Comparison of ENCODE assay signal across 13 cellular contexts in the genomic region with DNA sequence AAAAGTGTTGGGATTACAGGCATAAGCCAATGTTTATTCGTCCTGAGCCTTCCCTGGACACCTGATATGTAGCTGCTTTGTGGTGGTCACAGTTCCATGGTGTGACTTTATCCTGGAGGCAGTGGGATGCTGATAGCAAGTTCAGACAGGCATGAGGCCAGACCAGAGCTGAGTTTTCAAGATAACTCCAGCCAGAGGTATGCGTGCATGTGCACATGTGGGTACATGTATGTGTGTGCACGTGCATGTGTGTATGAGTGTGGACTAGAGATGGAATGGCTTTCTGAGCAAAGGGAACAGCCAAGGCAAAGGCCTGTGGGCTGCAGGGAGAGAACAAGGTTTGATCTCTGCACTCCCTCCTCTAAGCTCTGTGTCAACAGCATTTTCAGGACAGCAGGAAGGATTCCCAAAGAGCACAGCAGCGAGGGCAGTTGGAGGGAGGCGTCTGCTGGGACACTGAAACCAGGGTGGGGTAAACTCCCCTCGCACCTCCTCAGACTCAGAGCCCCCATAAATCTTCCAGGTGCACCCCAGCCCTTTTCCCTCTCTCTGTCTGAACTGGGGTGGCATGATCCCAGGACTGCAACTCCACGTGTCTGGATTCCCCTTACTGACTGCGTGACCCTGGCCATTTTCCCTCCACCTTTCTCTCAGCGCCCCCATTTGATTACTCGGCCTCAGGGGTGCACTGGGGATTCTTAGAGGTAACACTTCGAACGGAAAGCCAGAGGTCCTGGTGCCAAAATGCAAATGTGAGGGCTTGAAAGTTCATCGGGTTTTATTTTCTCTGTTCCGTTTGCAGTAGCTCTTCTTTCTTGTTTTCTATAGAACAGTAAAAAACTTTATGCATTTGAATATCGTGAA. TPM values are rescaled to one million over a fixed set of nuclear protein-coding genes. Genes with fewer than 3 reads are reported as not detected.
DNase-seq lines count a peak whose midpoint lies in the region; ATAC-seq, FAIRE-seq and TF ChIP-seq lines count a peak whose summit lies in the region.
"Had no signal": no experiment of that assay in that cellular context is flagged by ENCODE, and none has a peak within 500 bp of the region (broad histone marks: within the 10 kb centered on the region; RNA-seq: fewer than 3 reads in every experiment).

No MANE protein-coding gene starts in this region.

- H3K4me3 ChIP-seq in CD8-positive, alpha-beta T cell (ENCODE audit: low read depth, low read length), result no peak overlapping the region
- H3K4me3 ChIP-seq: cardiac muscle cell had no signal

- no peak for TF ChIP-seq POLR2A in GM12892 (IDR thresholded peaks at IDR 0.05; ENCODE audit: low read depth, low read length)

- POLR2A ChIA-PET in CD8-positive, alpha-beta T cell (lab: Charles Lee), result interaction anchor here (0.9 to 3.3 kb wide), 8 partner anchors 11 to 73 kb away, joined by 3 to 24 read pairs (median 4); a partner anchor contains a TSS

- peaks cover 65% of the 10 kb centered on the region for H3K36me3 Mint-ChIP-seq in CD8-positive, alpha-beta T cell
- peaks cover 31% of the 10 kb centered on the region for H3K36me3 Mint-ChIP-seq in activated T-cell treated with anti-CD3 and anti-CD28 coated beads, Interleukin-2, amount 50 U/mL, for 4 hours (ENCODE audit: insufficient read depth)
- no peaks in the 10 kb centered on the region for H3K36me3 Mint-ChIP-seq in naive B cell

- peak overlapping the region; percentile 93 for H3K27ac Mint-ChIP-seq in CD8-positive, alpha-beta T cell
- H3K27ac Mint-ChIP-seq in naive B cell, result peak overlapping the region in 5 of 6 donors; percentile 70 to 98 (median 85)

- CTCF ChIA-PET in CD8-positive, alpha-beta T cell (lab: Charles Lee), result interaction anchor here (0.8 to 4.7 kb wide), 6 partner anchors 11 to 40 kb away, joined by 3 to 24 read pairs (median 6); a partner anchor contains a TSS

- TF ChIP-seq CTCF in CD8-positive, alpha-beta T cell (IDR thresholded peaks at IDR 0.05), result no peak

- H3K4me1 Mint-ChIP-seq in CD8-positive, alpha-beta T cell (ENCODE audit: low read depth), result peaks cover 83% of the 10 kb centered on the region
- H3K4me1 Mint-ChIP-seq in activated T-cell treated with anti-CD3 and anti-CD28 coated beads, Interleukin-2, amount 50 U/mL, for 4 hours (ENCODE audit: low read depth), result peaks cover 84% of the 10 kb centered on the region
- peaks cover 46 to 77% (median 59%) of the 10 kb centered on the region in 3 donors for H3K4me1 Mint-ChIP-seq in naive B cell

- H3K27ac ChIP-seq in CD8-positive, alpha-beta T cell (ENCODE audit: low read depth, low read length), result peak overlapping the region; percentile 13
- H3K27ac ChIP-seq: cardiac muscle cell had no signal

- intact Hi-C loops in CD8-positive, alpha-beta T cell (cut with DNase I, micrococcal nuclease), result loop anchor here in 1 of 2 experiments (1.0 kb wide), 1 partner anchor 10 kb away; no protein-coding TSS in a partner anchor

- DNase-seq in CD8-positive, alpha-beta T cell, result no peak
- DNase-seq in GM12892 (ENCODE audit: insufficient read length) (no peak), naive B cell (no peak), SW 1271 (lab: John Stamatoyannopoulos, UW) (no peak), inferior parietal cortex (ENCODE audit: extremely low spot score) (no peak)
- DNase-seq in activated T-cell treated with anti-CD3 and anti-CD28 coated beads, Interleukin-2, amount 50 U/mL, for 4 hours, result no peak
- DNase-seq: NCI-H1417, NCI-H446 treated with DMSO at 0.1 percent for 48 hours, T-helper 9 cell had no signal

- H3K4me1 ChIP-seq in CD8-positive, alpha-beta T cell (ENCODE audit: insufficient read depth, low read length), result peaks cover 83% of the 10 kb centered on the region

- no peaks in the 10 kb centered on the region for H3K9me3 Mint-ChIP-seq in CD8-positive, alpha-beta T cell
- no peaks in the 10 kb centered on the region for H3K9me3 Mint-ChIP-seq in activated T-cell treated with anti-CD3 and anti-CD28 coated beads, Interleukin-2, amount 50 U/mL, for 4 hours
- no peaks in the 10 kb centered on the region for H3K9me3 Mint-ChIP-seq in naive B cell

- H3K27me3 ChIP-seq in CD8-positive, alpha-beta T cell (ENCODE audit: insufficient read depth, low read length), result no peaks in the 10 kb centered on the region
- H3K27me3 ChIP-seq: cardiac muscle cell had no signal

- FAIRE-seq in GM12892 (lab: Jason Lieb, UNC), result peak; percentile 79
- FAIRE-seq: H54 had no signal

- H3K36me3 ChIP-seq in CD8-positive, alpha-beta T cell (ENCODE audit: insufficient read depth, low read length), result peaks cover 12% of the 10 kb centered on the region
- H3K36me3 ChIP-seq: cardiac muscle cell had no signal

- peak overlapping the region; percentile 71 for H3K4me3 Mint-ChIP-seq in CD8-positive, alpha-beta T cell
- H3K4me3 Mint-ChIP-seq in activated T-cell treated with anti-CD3 and anti-CD28 coated beads, Interleukin-2, amount 50 U/mL, for 4 hours, result peak overlapping the region; percentile 31
- H3K4me3 Mint-ChIP-seq in naive B cell, result peak overlapping the region in 7 of 8 donors; percentile 11 to 85 (median 74)

- H3K27me3 Mint-ChIP-seq in CD8-positive, alpha-beta T cell (ENCODE audit: low read depth), result no peaks in the 10 kb centered on the region
- no peaks in the 10 kb centered on the region for H3K27me3 Mint-ChIP-seq in activated T-cell treated with anti-CD3 and anti-CD28 coated beads, Interleukin-2, amount 50 U/mL, for 4 hours (ENCODE audit: low read depth)
- no peaks in the 10 kb centered on the region for H3K27me3 Mint-ChIP-seq in naive B cell

- ATAC-seq in CD8-positive, alpha-beta T cell, result no peak
- ATAC-seq in activated T-cell treated with anti-CD3 and anti-CD28 coated beads, Interleukin-2, amount 50 U/mL, for 4 hours, result no peak
- no peak for ATAC-seq in naive B cell (ENCODE audit: low read depth in 2 of 2)
- ATAC-seq in GM21529 (IDR thresholded peaks at IDR 0.05; ENCODE audit: unreplicated experiment), result no peak
- ATAC-seq: Panc1 had no signal

- no peaks in the 10 kb centered on the region for H3K9me3 ChIP-seq in CD8-positive, alpha-beta T cell (ENCODE audit: low read length)

RNA-seq across cellular contexts. Expression of a gene that starts 15.3 kb away (rescaled TPM):
- total RNA-seq in CD8-positive, alpha-beta T cell, result 100 to 1,000 TPM; 670 to 690 TPM
- 99.5 TPM for polyA plus RNA-seq in GM12892 (2012; ENCODE audit: missing spikeins)
- 100 to 1,000 TPM; 143 to 180 (median 158) TPM for total RNA-seq in activated T-cell treated with anti-CD3 and anti-CD28 coated beads, Interleukin-2, amount 50 U/mL, for 4 hours
- 10 to 100 TPM in 5 of 6 donors, 1 to 10 TPM in 1; 2.9 to 42.9 (median 29.9) TPM for polyA plus RNA-seq in naive B cell (ENCODE audit: low read depth in 6 of 6)
- total RNA-seq: cardiac muscle cell had no signal
- polyA plus RNA-seq: cardiac muscle cell had no signal

RNA-seq across cellular contexts. Expression of a gene that starts 42.9 kb away (rescaled TPM):
- under 1 TPM in 1 of 2 experiments, not detected in 1; 0.19 TPM for total RNA-seq in CD8-positive, alpha-beta T cell
- polyA plus RNA-seq in GM12892 (2012; ENCODE audit: missing spikeins), result 9.0 TPM
- under 1 TPM in 1 of 3 donors, not detected in 2; 0.11 TPM for total RNA-seq in activated T-cell treated with anti-CD3 and anti-CD28 coated beads, Interleukin-2, amount 50 U/mL, for 4 hours
- under 1 TPM in 4 of 6 donors, not detected in 2; 0.25 to 0.72 (median 0.27) TPM for polyA plus RNA-seq in naive B cell (ENCODE audit: low read depth in 6 of 6)
